Comparison of ENCODE assay signal across 25 cellular contexts in genomic region chr3:27584874-27585273, GRCh38.
"Had no signal": no experiment of that assay in that cellular context is flagged by ENCODE, and none has a peak within 500 bp of the region (broad histone marks: within the 10 kb centered on the region; RNA-seq: fewer than 3 reads in every experiment).

No MANE protein-coding gene starts in this region.

- ATAC-seq: activated CD4-positive, CD25-positive, alpha-beta regulatory T cell treated with anti-CD3 and anti-CD28 coated beads, Interleukin-2, amount 50 U/mL, for 24 hours; natural killer cell treated with Interleukin-12 subunit alpha and Interleukin-12 subunit beta and Interleukin-15 and Interleukin-18, amount 100 ng/mL, for 72 hours; right cardiac atrium had no signal

- H3K4me3 ChIP-seq: heart right ventricle, testis, transverse colon had no signal

- DNase-seq: activated CD4-positive, alpha-beta T cell treated with anti-CD3 and anti-CD28 coated beads for 48 hours; activated CD4-positive, alpha-beta T cell treated with anti-CD3 and anti-CD28 coated beads, Interleukin-2, amount 50 U/mL, for 48 hours; activated CD8-positive, alpha-beta memory T cell treated with anti-CD3 and anti-CD28 coated beads for 24 hours; activated gamma-delta T cell; activated naive CD4-positive, alpha-beta T cell treated with anti-CD3 and anti-CD28 coated beads, Interleukin-2, amount 10 ng/mL, durations not matched to agents 7 days and 5 days; amniotic stem cell; brain microvascular endothelial cell; effector CD4-positive, alpha-beta T cell; erythroblast; heart right ventricle; islet precursor cell; mesenchymal stem cell; right cardiac atrium; stimulated activated CD4-positive, alpha-beta T cell treated with anti-CD3 and anti-CD28 coated beads, Interleukin-2, amount 100 ng/mL, for 48 hours; stimulated activated naive CD4-positive, alpha-beta T cell treated with Interleukin-2 at 50 U/mL for 16 hours; SW 1271; T-helper 9 cell; testis; transverse colon; WERI-Rb-1 had no signal

- H3K36me3 ChIP-seq: brain microvascular endothelial cell, heart right ventricle, transverse colon, WERI-Rb-1 had no signal

- FAIRE-seq: astrocyte, TTC549 had no signal

- H3K27ac ChIP-seq: brain microvascular endothelial cell, foreskin keratinocyte, heart right ventricle, testis, transverse colon, WERI-Rb-1 had no signal

- H3K27me3 ChIP-seq: brain microvascular endothelial cell, foreskin keratinocyte, heart right ventricle, testis, transverse colon had no signal

- H3K9me3 ChIP-seq: heart right ventricle, testis, transverse colon had no signal
